ENCODE assay signal across 8 cellular contexts in the genomic region with DNA sequence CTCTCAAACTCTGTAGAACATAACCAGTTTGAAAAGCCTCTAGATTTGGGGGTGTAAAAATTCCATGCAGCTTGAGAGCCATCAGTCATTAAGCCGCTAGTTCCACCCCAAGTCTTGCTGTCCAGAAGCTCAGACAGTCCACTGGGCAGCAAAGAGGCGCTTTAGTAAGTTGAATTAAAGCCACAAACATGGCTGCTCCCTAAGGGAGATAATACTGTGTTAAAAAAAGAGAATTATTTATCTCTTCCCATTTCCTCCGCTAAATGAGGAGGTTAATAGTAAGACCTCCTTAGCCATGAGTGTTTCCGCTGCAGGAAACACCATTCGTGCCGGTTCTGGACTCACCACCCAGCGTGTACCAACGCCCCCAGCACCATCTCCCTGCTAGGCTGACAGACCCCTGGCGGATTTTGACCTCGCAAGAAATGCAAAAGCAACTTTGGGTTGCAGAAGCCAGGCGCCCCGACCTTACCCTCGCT. TPM values are rescaled to one million over a fixed set of nuclear protein-coding genes. Genes with fewer than 3 reads are reported as not detected.
DNase-seq lines count a peak whose midpoint lies in the region; ATAC-seq lines count a peak whose summit lies in the region.

No MANE protein-coding gene starts in this region.

- H3K4me3 ChIP-seq in GM23248 (peak overlapping the region; percentile 91), iPS-15b (ENCODE audit: low read depth, low read length) (peak overlapping the region; percentile 85), skeletal muscle tissue (ENCODE audit: low read length in 3 of 3) (peak overlapping the region; percentile 86 to 95 (median 89))

- H3K9me3 ChIP-seq in GM23248 (ENCODE audit: low read depth) = no peaks in the 10 kb centered on the region
- H3K9me3 ChIP-seq in iPS-15b (ENCODE audit: control insufficient read depth, insufficient read depth, low read length) = no peaks in the 10 kb centered on the region
- no peaks in the 10 kb centered on the region for H3K9me3 ChIP-seq in skeletal muscle tissue (ENCODE audit: control insufficient read depth in 3 of 3, low read length in 3 of 3)

- H3K79me2 ChIP-seq in GM23248 (ENCODE audit: insufficient read depth) = peaks cover 47% of the 10 kb centered on the region

- H3K9me2 ChIP-seq in GM23248 (ENCODE audit: insufficient read depth) = no peaks in the 10 kb centered on the region

- H3K4me2 ChIP-seq in GM23248 (ENCODE audit: unreplicated experiment) = peak overlapping the region; percentile 86

- in situ Hi-C loops in GM23248 (cut with MboI) = loop anchor here (10.0 kb wide), 1 partner anchor 291 kb away; no protein-coding TSS in a partner anchor

- DNase-seq in activated CD4-positive, CD25-positive, alpha-beta regulatory T cell treated with anti-CD3 and anti-CD28 coated beads, Interleukin-2, amount 50 U/mL, for 72 hours = no peak
- DNase-seq in GM23248 (peak; percentile 72), Kasumi-1 (lab: John Stamatoyannopoulos, UW) (peak; percentile 45), amniotic epithelial cell (ENCODE audit: low read depth) (peak; percentile 41)
- DNase-seq in activated CD4-positive, alpha-beta T cell treated with anti-CD3 and anti-CD28 coated beads for 4 hours = no peak

- H3F3A ChIP-seq in GM23248 (ENCODE audit: insufficient read depth) = peaks cover 19% of the 10 kb centered on the region

- peak; percentile 6 to 14 for ATAC-seq in activated CD4-positive, CD25-positive, alpha-beta regulatory T cell treated with anti-CD3 and anti-CD28 coated beads, Interleukin-2, amount 50 U/mL, for 24 hours

- H3K9ac ChIP-seq in GM23248 (peak overlapping the region; percentile 82), iPS-15b (ENCODE audit: low read depth, low read length) (peak overlapping the region; percentile 71), skeletal muscle tissue (ENCODE audit: low read depth in 1 of 3, low read length in 3 of 3) (peak overlapping the region; percentile 81 to 93 (median 88))

- no peaks in the 10 kb centered on the region for H3K36me3 ChIP-seq in GM23248 (ENCODE audit: low read depth)
- no peaks in the 10 kb centered on the region for H3K36me3 ChIP-seq in iPS-15b (ENCODE audit: control insufficient read depth, insufficient read depth, low read length)
- H3K36me3 ChIP-seq in skeletal muscle tissue (ENCODE audit: control insufficient read depth in 3 of 3, insufficient read depth in 3 of 3, low read length in 3 of 3) = no peaks in the 10 kb centered on the region

- no peaks in the 10 kb centered on the region for H4K20me1 ChIP-seq in GM23248 (ENCODE audit: insufficient read depth)

- H3K27me3 ChIP-seq in GM23248 (replicated peaks; ENCODE audit: insufficient read depth) = no peaks in the 10 kb centered on the region
- H3K27me3 ChIP-seq in iPS-15b (ENCODE audit: control insufficient read depth, insufficient read depth, low read length) = no peaks in the 10 kb centered on the region
- H3K27me3 ChIP-seq in skeletal muscle tissue (ENCODE audit: control insufficient read depth in 3 of 3, insufficient read depth in 3 of 3, low read length in 3 of 3) = no peaks in the 10 kb centered on the region

- H2AFZ ChIP-seq in GM23248 = peak overlapping the region; percentile 92

- H3K4me1 ChIP-seq in GM23248 (ENCODE audit: insufficient read depth) (peaks cover 18% of the 10 kb centered on the region), iPS-15b (ENCODE audit: control insufficient read depth, insufficient read depth, low read length) (peaks cover 10% of the 10 kb centered on the region), skeletal muscle tissue (ENCODE audit: control insufficient read depth in 3 of 3, insufficient read depth in 3 of 3, low read length in 3 of 3) (peaks cover 10 to 28% (median 20%) of the 10 kb centered on the region in 3 donors)

- 0 to 1% methylated on average over 13 of the region's 13 CpGs for WGBS in GM23248 (ENCODE audit: low coverage in 1 of 2, low lambda C conversion rate in 2 of 2, missing lambda C conversion rate in 2 of 2), 2 experiments

- H3K27ac ChIP-seq in GM23248 = peak overlapping the region; percentile 85
- peak overlapping the region; percentile 90 for H3K27ac ChIP-seq in skeletal muscle tissue (ENCODE audit: low read depth, low read length)

RNA-seq across cellular contexts. Expression of a gene that starts 0.5 kb away (rescaled TPM):
- total RNA-seq in GM23248 (2014; rRNA removed; shearing (Covaris generic)) = 51.8 and 103 TPM in 2 replicates
- polyA plus RNA-seq in GM23248 (2016; fragmentation: Nextera tagmentation; extraction: Ambion mirVana) = 55.8 and 58.4 TPM in 2 replicates
- 31.8 TPM for total RNA-seq in skeletal muscle tissue

RNA-seq across cellular contexts. Expression of a gene that starts 8.7 kb away (rescaled TPM):
- total RNA-seq in GM23248 (2014; rRNA removed; shearing (Covaris generic)) = 47.7 and 55.0 TPM in 2 replicates
- 46.3 and 49.6 TPM in 2 replicates for polyA plus RNA-seq in GM23248 (2016; fragmentation: Nextera tagmentation; extraction: Ambion mirVana)
- total RNA-seq in skeletal muscle tissue = 39.1 TPM

Comparison
In these comparisons a context has a peak if more than half of its experiments do, and no peak if none do; other contexts are left out.
1. DNase-seq: peak in GM23248 (single experiment), Kasumi-1 (2 of 2) and amniotic epithelial cell (single experiment); none in activated CD4-positive, CD25-positive, alpha-beta regulatory T cell treated with anti-CD3 and anti-CD28 coated beads, Interleukin-2, amount 50 U/mL, for 72 hours (single experiment) and activated CD4-positive, alpha-beta T cell treated with anti-CD3 and anti-CD28 coated beads for 4 hours (0 of 2).
2. Peak in every context shown above with its lines, with median percentiles within 50 percentile points of each other: H3K4me3 ChIP-seq and H3K9ac ChIP-seq.